ENCODE assay signal across 19 cellular contexts in genomic region chr2:174997110-174997509, GRCh38. TPM values are rescaled to one million over a fixed set of nuclear protein-coding genes. Genes with fewer than 3 reads are reported as not detected.
DNase-seq lines count a peak whose midpoint lies in the region; ATAC-seq and TF ChIP-seq lines count a peak whose summit lies in the region.
"Had no signal": no experiment of that assay in that cellular context is flagged by ENCODE, and none has a peak within 500 bp of the region (broad histone marks: within the 10 kb centered on the region; RNA-seq: fewer than 3 reads in every experiment).

No MANE protein-coding gene starts in this region.

- H3K9me3 ChIP-seq in fibroblast of lung (ENCODE audit: control insufficient read depth, insufficient read depth, low read depth, low read length) (no peaks in the 10 kb centered on the region), colonic mucosa (no peaks in the 10 kb centered on the region)

- H2AFZ ChIP-seq in fibroblast of lung (ENCODE audit: low read length) = no peak overlapping the region

- H3K36me3 Mint-ChIP-seq in activated naive CD4-positive, alpha-beta T cell treated with anti-CD3 and anti-CD28 coated beads, Interleukin-2, amount 50 U/mL, for 72 hours = no peaks in the 10 kb centered on the region
- H3K36me3 Mint-ChIP-seq: CD14-positive monocyte had no signal

- H3K4me3 ChIP-seq in fibroblast of lung (replicated peaks in 1 of 4; ENCODE audit: control extremely low read depth in 1 of 4, insufficient read depth in 1 of 4, low read depth in 3 of 4, low read length in 4 of 4) (no peak overlapping the region), colonic mucosa (no peak overlapping the region)
- H3K4me3 ChIP-seq: K562 had no signal

- H3K27me3 ChIP-seq in fibroblast of lung (ENCODE audit: control insufficient read depth, insufficient read depth, low read length) (no peaks in the 10 kb centered on the region), colonic mucosa (no peaks in the 10 kb centered on the region)

- H3K9ac ChIP-seq in fibroblast of lung (ENCODE audit: insufficient read depth, low read length) (no peak overlapping the region), colonic mucosa (ENCODE audit: low read depth in 2 of 2, low read length in 2 of 2) (no peak overlapping the region)

- no peak overlapping the region for H3K27ac ChIP-seq in fibroblast of lung (ENCODE audit: insufficient read depth, low read length)
- no peak overlapping the region for H3K27ac ChIP-seq in colonic mucosa

- DNase-seq in A172 (ENCODE audit: low spot score) = peak; percentile 15
- peak; percentile 52 for DNase-seq in NCI-H460 (ENCODE audit: extremely low read depth, low read depth)
- peak; percentile 18 to 36 for DNase-seq in fibroblast of lung (ENCODE audit: low read depth in 2 of 2)
- DNase-seq in kidney glomerular epithelial cell (lab: John Stamatoyannopoulos, UW) = peak; percentile 6
- DNase-seq in activated naive CD4-positive, alpha-beta T cell treated with anti-CD3 and anti-CD28 coated beads, Interleukin-2, amount 50 U/mL, for 72 hours (ENCODE audit: low spot score in 2 of 2) = no peak
- no peak for DNase-seq in T-helper 2 cell
- no peak for DNase-seq in colonic mucosa
- DNase-seq: NCI-H1092, NCI-H1436 treated with DMSO at 0.1 percent for 48 hours, NCI-H2029, NCI-H2171, NCI-H345, NCI-H524 treated with DMSO at 0.1 percent for 48 hours, SIG-M5 had no signal

- no peak for ATAC-seq in HG03378 (IDR thresholded peaks at IDR 0.05; ENCODE audit: unreplicated experiment)
- no peak for ATAC-seq in activated naive CD4-positive, alpha-beta T cell treated with anti-CD3 and anti-CD28 coated beads, Interleukin-2, amount 50 U/mL, for 72 hours
- ATAC-seq: K562, Panc1 had no signal

- H3K4me1 ChIP-seq in fibroblast of lung (ENCODE audit: control insufficient read depth, extremely low read depth, insufficient read depth, low read length) = peaks cover 4% of the 10 kb centered on the region
- no peaks in the 10 kb centered on the region for H3K4me1 ChIP-seq in colonic mucosa

- no peaks in the 10 kb centered on the region for H3K36me3 ChIP-seq in fibroblast of lung (ENCODE audit: control insufficient read depth, insufficient read depth, low read length)
- no peaks in the 10 kb centered on the region for H3K36me3 ChIP-seq in colonic mucosa

- intact Hi-C loops in colonic mucosa (cut with DNase I) = no loop called here

- no peak for TF ChIP-seq CTCF in fibroblast of lung (conservative IDR thresholded peaks at IDR 0.05 in 1 of 2, IDR thresholded peaks at IDR 0.05 in 1 of 2; ENCODE audit: low read depth in 1 of 2, low read length in 2 of 2)
- no peak for TF ChIP-seq CTCF in colonic mucosa (IDR thresholded peaks at IDR 0.05)

- peaks cover 4% of the 10 kb centered on the region for H3K79me2 ChIP-seq in fibroblast of lung (ENCODE audit: control insufficient read depth, insufficient read depth, low read length)

- no peaks in the 10 kb centered on the region for H3K9me3 Mint-ChIP-seq in activated naive CD4-positive, alpha-beta T cell treated with anti-CD3 and anti-CD28 coated beads, Interleukin-2, amount 50 U/mL, for 72 hours

- no peak overlapping the region for H3K4me2 ChIP-seq in fibroblast of lung (ENCODE audit: extremely low read depth, insufficient read depth, low read length)

- no peaks in the 10 kb centered on the region for H4K20me1 ChIP-seq in fibroblast of lung (ENCODE audit: control insufficient read depth, extremely low read depth, insufficient read depth, low read length)

- H3K27ac Mint-ChIP-seq in activated naive CD4-positive, alpha-beta T cell treated with anti-CD3 and anti-CD28 coated beads, Interleukin-2, amount 50 U/mL, for 72 hours = no peak overlapping the region
- H3K27ac Mint-ChIP-seq: B cell had no signal

RNA-seq across cellular contexts. Expression of gene CHN1, which starts 8.1 kb away (rescaled TPM):
- total RNA-seq in A172 (2014; rRNA removed; shearing (Covaris generic)) = 41.3 and 42.5 TPM in 2 replicates
- 27.7 and 28.7 TPM in 2 replicates for total RNA-seq in NCI-H460 (2014; rRNA removed; shearing (Covaris generic))
- 16.7 and 25.6 TPM in 2 replicates for polyA plus RNA-seq in NCI-H460 (2014; cell fraction: nucleus; rRNA removed)
- total RNA-seq in fibroblast of lung = 59.1 and 203 TPM in 2 replicates
- 285 and 904 TPM in 2 replicates for polyA plus RNA-seq in fibroblast of lung
- 154 and 432 TPM in 2 replicates for polyA plus RNA-seq in fibroblast of lung (2012)
- polyA minus RNA-seq in fibroblast of lung (ENCODE audit: low replicate concordance) = 51.6 and 216 TPM in 2 replicates
- total RNA-seq in activated naive CD4-positive, alpha-beta T cell treated with anti-CD3 and anti-CD28 coated beads, Interleukin-2, amount 50 U/mL, for 72 hours = 1 to 10 TPM; 2.9 to 3.3 TPM
- 1 to 10 TPM; 2.2 to 2.8 TPM for total RNA-seq in colonic mucosa
- polyA plus RNA-seq: CD14-positive monocyte had no signal

Comparison
In these comparisons a context has a peak if more than half of its experiments do, and no peak if none do; other contexts are left out.
1. DNase-seq: peak in A172 (single experiment), NCI-H460 (single experiment), fibroblast of lung (2 of 2) and kidney glomerular epithelial cell (single experiment); none in activated naive CD4-positive, alpha-beta T cell treated with anti-CD3 and anti-CD28 coated beads, Interleukin-2, amount 50 U/mL, for 72 hours (0 of 2), T-helper 2 cell (0 of 5) and colonic mucosa (single experiment).